Comparison of ENCODE assay signal across 7 cellular contexts in the genomic region with DNA sequence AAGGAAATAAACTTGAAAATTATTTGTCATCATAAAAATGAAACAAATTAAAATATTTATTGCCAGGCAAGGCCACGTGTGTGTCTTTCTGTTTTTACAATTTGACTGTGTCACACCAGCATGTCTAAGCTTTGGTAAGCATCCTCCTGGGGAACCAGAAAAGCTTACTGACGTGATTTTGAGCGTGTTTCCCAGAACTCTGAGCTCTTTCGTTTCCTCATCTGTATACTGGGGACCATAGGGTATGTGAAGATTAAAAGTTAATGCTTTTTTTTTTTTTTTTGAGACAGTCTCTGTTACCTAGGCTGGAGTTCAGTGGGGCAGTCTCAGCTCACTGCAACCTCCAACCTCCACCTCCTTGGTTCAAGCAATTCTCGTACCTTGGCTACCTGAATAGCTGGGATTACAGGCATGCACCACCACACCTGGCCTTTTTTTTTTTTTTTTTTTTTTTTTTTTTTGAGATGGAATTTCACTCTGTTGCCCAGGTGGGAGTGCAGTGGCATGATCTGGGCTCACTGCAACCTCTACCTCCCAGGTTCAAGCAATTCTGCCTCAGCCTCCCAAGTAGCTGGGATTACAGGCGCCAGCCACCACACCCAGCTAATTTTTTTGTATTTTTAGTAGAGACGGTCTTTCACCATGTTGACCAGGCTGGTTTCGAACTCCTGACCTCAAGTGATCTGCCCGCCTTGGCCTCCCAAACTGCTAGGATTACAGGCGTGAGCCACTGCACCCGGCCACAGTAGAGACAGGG. TPM values are rescaled to one million over a fixed set of nuclear protein-coding genes. Genes with fewer than 3 reads are reported as not detected.
A peak's percentile ranks its signal among the peaks of the same experiment; 100 is the strongest.
DNase-seq lines count a peak whose midpoint lies in the region; ATAC-seq and TF ChIP-seq lines count a peak whose summit lies in the region.
"Not testable (repeated sequence)": the region's sequence is repeated elsewhere in the genome, so short reads cannot be mapped to it uniquely, and the experiment has no call there.

No MANE protein-coding gene starts in this region.

- peak overlapping the region; percentile 3 for H3K27ac ChIP-seq in neutrophil

- not testable (repeated sequence) for H3K4me3 ChIP-seq in GM12865 (ENCODE audit: low read depth, low read length); neutrophil (ENCODE audit: low read depth in 1 of 2, low read length in 1 of 2)

- not testable (repeated sequence) for H3K9me3 ChIP-seq in T-helper 17 cell (ENCODE audit: control insufficient read depth, low read length, poor library complexity, severe bottlenecking); neutrophil

- H3K9me3 Mint-ChIP-seq in activated T-cell treated with anti-CD3 and anti-CD28 coated beads, Interleukin-2, amount 50 U/mL, for 24 hours; activated naive CD4-positive, alpha-beta T cell treated with anti-CD3 and anti-CD28 coated beads, Interleukin-2, amount 50 U/mL, for 72 hours: not testable (repeated sequence)

- not testable (repeated sequence) for ATAC-seq in T-helper 17 cell; activated naive CD4-positive, alpha-beta T cell treated with anti-CD3 and anti-CD28 coated beads, Interleukin-2, amount 50 U/mL, for 72 hours
- peak; percentile 17 for ATAC-seq in left colon

- peaks cover 6 to 23% of the 10 kb centered on the region in 2 experiments for H3K4me1 ChIP-seq in neutrophil (ENCODE audit: control insufficient read depth in 1 of 2, insufficient read depth in 1 of 2, low read depth in 1 of 2, low read length in 1 of 2)

- intact Hi-C loops in left colon (cut with DNase I, micrococcal nuclease): not testable (repeated sequence)

- H3K36me3 Mint-ChIP-seq in T-helper 17 cell (ENCODE audit: low read depth); activated naive CD4-positive, alpha-beta T cell treated with anti-CD3 and anti-CD28 coated beads, Interleukin-2, amount 50 U/mL, for 72 hours: not testable (repeated sequence)
- H3K36me3 Mint-ChIP-seq in activated T-cell treated with anti-CD3 and anti-CD28 coated beads, Interleukin-2, amount 50 U/mL, for 24 hours (ENCODE audit: low read depth): peaks cover 75% of the 10 kb centered on the region

- H3K27ac Mint-ChIP-seq in T-helper 17 cell: peak overlapping the region; percentile 67
- peak overlapping the region; percentile 71 for H3K27ac Mint-ChIP-seq in activated T-cell treated with anti-CD3 and anti-CD28 coated beads, Interleukin-2, amount 50 U/mL, for 24 hours
- H3K27ac Mint-ChIP-seq in activated naive CD4-positive, alpha-beta T cell treated with anti-CD3 and anti-CD28 coated beads, Interleukin-2, amount 50 U/mL, for 72 hours: peak overlapping the region; percentile 35 to 79

- H3K27me3 Mint-ChIP-seq in T-helper 17 cell; activated T-cell treated with anti-CD3 and anti-CD28 coated beads, Interleukin-2, amount 50 U/mL, for 24 hours: not testable (repeated sequence)

- TF ChIP-seq CTCF in GM12865 (IDR thresholded peaks at IDR 0.05; ENCODE audit: insufficient read depth, low read depth, low read length, missing control alignments); neutrophil (IDR thresholded peaks at IDR 0.05): not testable (repeated sequence)

- not testable (repeated sequence) for H3K4me1 Mint-ChIP-seq in T-helper 17 cell; activated T-cell treated with anti-CD3 and anti-CD28 coated beads, Interleukin-2, amount 50 U/mL, for 24 hours (ENCODE audit: low read depth)

- DNase-seq in GM12865 (ENCODE audit: low read depth) (peak; percentile 46), MV-4-11 (lab: John Stamatoyannopoulos, UW) (peak; percentile 75)
- not testable (repeated sequence) for DNase-seq in T-helper 17 cell; activated T-cell treated with anti-CD3 and anti-CD28 coated beads, Interleukin-2, amount 50 U/mL, for 24 hours; activated naive CD4-positive, alpha-beta T cell treated with anti-CD3 and anti-CD28 coated beads, Interleukin-2, amount 50 U/mL, for 72 hours (ENCODE audit: low spot score in 2 of 2); left colon

- not testable (repeated sequence) for H3K27me3 ChIP-seq in neutrophil

- not testable (repeated sequence) for H3K4me3 Mint-ChIP-seq in T-helper 17 cell; activated T-cell treated with anti-CD3 and anti-CD28 coated beads, Interleukin-2, amount 50 U/mL, for 24 hours

- H3K36me3 ChIP-seq in neutrophil: peaks cover 84% of the 10 kb centered on the region

RNA-seq across cellular contexts. Expression of a gene that starts 25.5 kb away (rescaled TPM):
- total RNA-seq in T-helper 17 cell (10 to 100 TPM; 32.3 to 34.9 TPM), left colon (10 to 100 TPM; 38.3 to 52.0 TPM)
- total RNA-seq in activated naive CD4-positive, alpha-beta T cell treated with anti-CD3 and anti-CD28 coated beads, Interleukin-2, amount 50 U/mL, for 72 hours: 10 to 100 TPM; 51.8 to 58.4 TPM

RNA-seq across cellular contexts. Expression of a gene that starts 27.0 kb away (rescaled TPM):
- 10 to 100 TPM in 1 of 2 donors, 1 to 10 TPM in 1; 9.6 to 11.8 TPM for total RNA-seq in T-helper 17 cell
- 10 to 100 TPM in 1 of 2 donors, 1 to 10 TPM in 1; 8.6 to 11.2 TPM for total RNA-seq in activated naive CD4-positive, alpha-beta T cell treated with anti-CD3 and anti-CD28 coated beads, Interleukin-2, amount 50 U/mL, for 72 hours
- total RNA-seq in left colon: 1 to 10 TPM; 1.1 to 1.9 TPM

RNA-seq across cellular contexts. Expression of a gene that starts 44.8 kb away (rescaled TPM):
- total RNA-seq in T-helper 17 cell (10 to 100 TPM; 29.5 to 33.6 TPM), left colon (10 to 100 TPM; 28.3 to 31.0 TPM)
- total RNA-seq in activated naive CD4-positive, alpha-beta T cell treated with anti-CD3 and anti-CD28 coated beads, Interleukin-2, amount 50 U/mL, for 72 hours: 10 to 100 TPM; 58.4 to 88.6 TPM

RNA-seq across cellular contexts. Expression of a gene that starts 48.5 kb away (rescaled TPM):
- total RNA-seq in T-helper 17 cell: 10 to 100 TPM; 31.3 to 36.5 TPM
- 10 to 100 TPM; 20.9 to 26.4 TPM for total RNA-seq in activated naive CD4-positive, alpha-beta T cell treated with anti-CD3 and anti-CD28 coated beads, Interleukin-2, amount 50 U/mL, for 72 hours
- total RNA-seq in left colon: 10 to 100 TPM; 18.7 to 23.8 TPM
